In genomic region chr15:74373056-74373650, GRCh38 we compare ENCODE assay signal across 9 cellular contexts. TPM values are rescaled to one million over a fixed set of nuclear protein-coding genes. Genes with fewer than 3 reads are reported as not detected.
A peak's percentile ranks its signal among the peaks of the same experiment; 100 is the strongest.
DNase-seq lines count a peak whose midpoint lies in the region; ATAC-seq and TF ChIP-seq lines count a peak whose summit lies in the region.
"Had no signal": no experiment of that assay in that cellular context is flagged by ENCODE, and none has a peak within 500 bp of the region (broad histone marks: within the 10 kb centered on the region; RNA-seq: fewer than 3 reads in every experiment).

No MANE protein-coding gene starts in this region.

- H3K4me3 Mint-ChIP-seq in Calu3 (ENCODE audit: low read depth, unreplicated experiment) (peak overlapping the region; percentile 81), nephron (peak overlapping the region; percentile 82 to 84 (median 82))
- peak overlapping the region; percentile 79 for H3K4me3 Mint-ChIP-seq in activated T-helper 2 cell treated with anti-CD3 and anti-CD28 coated beads, Interferon-gamma antibody, Interleukin-2, Interleukin-4, amounts not matched to agents 10 μg/mL and 5 μg/mL and 100 μg/mL, durations not matched to agents 14 hours and 24 hours and 36 hours (ENCODE audit: low read depth)

- H3K27me3 Mint-ChIP-seq in Calu3 (ENCODE audit: unreplicated experiment) (peaks cover 55% of the 10 kb centered on the region), nephron (ENCODE audit: low read depth) (peaks cover 25% of the 10 kb centered on the region)
- peaks cover 25% of the 10 kb centered on the region for H3K27me3 Mint-ChIP-seq in activated T-helper 2 cell treated with anti-CD3 and anti-CD28 coated beads, Interferon-gamma antibody, Interleukin-2, Interleukin-4, amounts not matched to agents 10 μg/mL and 5 μg/mL and 100 μg/mL, durations not matched to agents 14 hours and 24 hours and 36 hours (ENCODE audit: low read depth)

- no peak for ATAC-seq in HG03521 (IDR thresholded peaks at IDR 0.05; ENCODE audit: unreplicated experiment)

- H3K4me1 Mint-ChIP-seq in Calu3 (ENCODE audit: low read depth, unreplicated experiment) (peaks cover 19% of the 10 kb centered on the region), nephron (peaks cover 6% of the 10 kb centered on the region)
- H3K4me1 Mint-ChIP-seq in activated T-helper 2 cell treated with anti-CD3 and anti-CD28 coated beads, Interferon-gamma antibody, Interleukin-2, Interleukin-4, amounts not matched to agents 10 μg/mL and 5 μg/mL and 100 μg/mL, durations not matched to agents 14 hours and 24 hours and 36 hours (ENCODE audit: low read depth) = peaks cover 19% of the 10 kb centered on the region

- DNase-seq in Calu3 (no peak), HuH-7 (ENCODE audit: low spot score) (peak; percentile 4), DMS 273 treated with DMSO at 0.1 percent for 48 hours (lab: John Stamatoyannopoulos, UW) (no peak), mucosa of gallbladder (ENCODE audit: low spot score) (no peak), hypothalamus (lab: John Stamatoyannopoulos, UW) (no peak)
- DNase-seq in activated T-helper 2 cell treated with anti-CD3 and anti-CD28 coated beads, Interferon-gamma antibody, Interleukin-2, Interleukin-4, amounts not matched to agents 10 μg/mL and 5 μg/mL and 100 μg/mL, durations not matched to agents 14 hours and 24 hours and 36 hours (ENCODE audit: low spot score) = peak; percentile 8

- CTCF ChIA-PET in Calu3 (lab: Charles Lee) = no interaction called here

- H3K27ac Mint-ChIP-seq in Calu3 (ENCODE audit: unreplicated experiment) (no peak overlapping the region), nephron (peak overlapping the region in 1 of 3 experiments; percentile 60)
- H3K27ac Mint-ChIP-seq in activated T-helper 2 cell treated with anti-CD3 and anti-CD28 coated beads, Interferon-gamma antibody, Interleukin-2, Interleukin-4, amounts not matched to agents 10 μg/mL and 5 μg/mL and 100 μg/mL, durations not matched to agents 14 hours and 24 hours and 36 hours = no peak overlapping the region

- no peak for TF ChIP-seq CTCF in Calu3 (IDR thresholded peaks at IDR 0.05; ENCODE audit: unreplicated experiment)
- TF ChIP-seq CTCF in nephron (IDR thresholded peaks at IDR 0.05; ENCODE audit: unreplicated experiment in 3 of 3) = no peak

- no TSS peak for BruUV-seq in Calu3 (replicated peaks; lab: Mats Ljungman, UMichigan)

- H3K9me3 Mint-ChIP-seq in Calu3 (ENCODE audit: low read depth, unreplicated experiment) (no peaks in the 10 kb centered on the region), nephron (no peaks in the 10 kb centered on the region)
- H3K9me3 Mint-ChIP-seq in activated T-helper 2 cell treated with anti-CD3 and anti-CD28 coated beads, Interferon-gamma antibody, Interleukin-2, Interleukin-4, amounts not matched to agents 10 μg/mL and 5 μg/mL and 100 μg/mL, durations not matched to agents 14 hours and 24 hours and 36 hours = no peaks in the 10 kb centered on the region

- H3K36me3 Mint-ChIP-seq in Calu3 (ENCODE audit: insufficient read depth, unreplicated experiment) (peaks cover 18% of the 10 kb centered on the region), nephron (ENCODE audit: low read depth) (no peaks in the 10 kb centered on the region)
- no peaks in the 10 kb centered on the region for H3K36me3 Mint-ChIP-seq in activated T-helper 2 cell treated with anti-CD3 and anti-CD28 coated beads, Interferon-gamma antibody, Interleukin-2, Interleukin-4, amounts not matched to agents 10 μg/mL and 5 μg/mL and 100 μg/mL, durations not matched to agents 14 hours and 24 hours and 36 hours (ENCODE audit: low read depth)

- intact Hi-C loops in Calu3 (cut with micrococcal nuclease; ENCODE audit: unreplicated experiment) = loop anchor here (2.0 to 10.0 kb wide), 2 partner anchors 172 to 396 kb away; partner anchors contain the start of gene ARID3B
- intact Hi-C loops in activated T-helper 2 cell treated with anti-CD3 and anti-CD28 coated beads, Interferon-gamma antibody, Interleukin-2, Interleukin-4, amounts not matched to agents 10 μg/mL and 5 μg/mL and 100 μg/mL, durations not matched to agents 14 hours and 24 hours and 36 hours (cut with micrococcal nuclease) = loop anchor here (1.0 kb wide), 1 partner anchor 116 kb away; no protein-coding TSS in a partner anchor

RNA-seq across cellular contexts. Expression of gene CYP11A1, which starts 5.7 kb away (rescaled TPM):
- total RNA-seq in Calu3 (2022) (not detected in 2 replicates), mucosa of gallbladder (0.72 TPM)
- total RNA-seq in activated T-helper 2 cell treated with anti-CD3 and anti-CD28 coated beads, Interferon-gamma antibody, Interleukin-2, Interleukin-4, amounts not matched to agents 10 μg/mL and 5 μg/mL and 100 μg/mL, durations not matched to agents 14 hours and 24 hours and 36 hours = not detected in 2 replicates
- total RNA-seq: T-helper 2 cell treated with Interferon-gamma antibody and Interleukin-4, amounts not matched to agents 100 ng/mL and 5 ng/mL, for 36 hours had no signal

Comparison
In these comparisons a context has a peak if more than half of its experiments do, and no peak if none do; other contexts are left out.
1. DNase-seq: peak in HuH-7 (single experiment) and activated T-helper 2 cell treated with anti-CD3 and anti-CD28 coated beads, Interferon-gamma antibody, Interleukin-2, Interleukin-4, amounts not matched to agents 10 μg/mL and 5 μg/mL and 100 μg/mL, durations not matched to agents 14 hours and 24 hours and 36 hours (single experiment); none in Calu3 (single experiment), DMS 273 treated with DMSO at 0.1 percent for 48 hours (single experiment), mucosa of gallbladder (single experiment) and hypothalamus (0 of 51).
2. Peak in every context shown above with its lines, with median percentiles within 50 percentile points of each other: H3K4me3 Mint-ChIP-seq.